Comparison of ENCODE assay signal across 13 cellular contexts in the genomic region with DNA sequence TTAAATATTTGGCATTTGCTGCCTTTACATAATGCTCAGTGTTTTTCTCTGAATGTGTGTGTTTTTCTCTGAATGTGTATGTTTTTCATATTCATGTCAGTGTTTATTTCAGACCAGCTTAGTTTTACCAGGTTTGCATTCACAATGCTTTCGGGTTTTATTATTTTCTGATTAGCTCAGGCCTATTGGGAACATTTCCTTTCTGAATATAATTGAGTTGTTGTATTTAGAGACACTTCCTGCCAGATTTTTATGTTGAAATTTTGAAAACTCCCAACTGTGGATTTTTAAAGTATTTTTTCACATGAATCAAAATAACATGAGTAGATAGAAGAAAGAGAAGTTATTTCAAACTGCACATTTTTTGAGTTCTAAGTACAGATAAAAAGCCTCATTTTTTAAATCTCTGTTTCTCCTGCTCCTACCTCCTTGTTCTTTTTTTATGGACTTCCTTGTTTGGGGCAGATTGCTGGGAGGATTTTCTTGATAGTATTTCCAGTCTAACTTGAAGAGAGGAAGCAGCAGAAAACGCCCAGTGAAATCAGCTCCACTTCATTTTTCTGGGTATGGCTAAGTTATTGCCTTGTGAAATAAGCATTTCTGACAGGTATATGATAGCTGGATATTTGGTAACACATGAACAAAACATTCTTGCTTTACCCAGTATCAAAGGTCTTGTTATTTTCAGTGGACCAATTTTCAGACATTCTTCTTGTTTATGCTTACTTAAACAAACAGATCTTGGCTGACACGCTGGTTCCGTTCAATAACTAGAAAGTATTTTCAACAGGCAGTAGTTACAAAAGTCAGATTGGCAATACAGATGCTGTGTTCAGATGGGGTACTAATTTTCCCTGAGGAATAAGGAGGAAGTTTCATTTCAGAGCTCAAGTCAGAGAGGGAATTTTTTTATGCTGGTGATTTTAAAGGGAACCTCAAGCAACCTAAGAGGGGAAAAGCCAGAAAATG.
DNase-seq lines count a peak whose midpoint lies in the region; ATAC-seq and TF ChIP-seq lines count a peak whose summit lies in the region.
"Had no signal": no experiment of that assay in that cellular context is flagged by ENCODE, and none has a peak within 500 bp of the region (broad histone marks: within the 10 kb centered on the region; RNA-seq: fewer than 3 reads in every experiment).

No MANE protein-coding gene starts in this region.

- no peak for TF ChIP-seq POLR2A in gastrocnemius medialis (IDR thresholded peaks at IDR 0.05)
- TF ChIP-seq POLR2A in Peyer's patch (IDR thresholded peaks at IDR 0.05), result no peak

- ATAC-seq in left ventricle myocardium superior (peak; percentile 72), gastrocnemius medialis (peak; percentile 26 to 39)

- no peak overlapping the region for H3K9ac ChIP-seq in smooth muscle cell (ENCODE audit: low read depth)

- in situ Hi-C loops in gastrocnemius medialis (cut with MboI; ENCODE audit: low sequenced_read_pairs in 4 of 4), result no loop called here

- TF ChIP-seq CTCF in choroid plexus epithelial cell (conservative IDR thresholded peaks at IDR 0.05; ENCODE audit: low read depth, low read length), result no peak
- no peak for TF ChIP-seq CTCF in gastrocnemius medialis (IDR thresholded peaks at IDR 0.05 in 4 of 5, conservative IDR thresholded peaks at IDR 0.05 in 1 of 5)
- TF ChIP-seq CTCF in smooth muscle cell (IDR thresholded peaks at IDR 0.05; ENCODE audit: borderline replicate concordance, insufficient read depth, poor library complexity, severe bottlenecking), result no peak
- no peak for TF ChIP-seq CTCF in Peyer's patch (IDR thresholded peaks at IDR 0.05)

- no peaks in the 10 kb centered on the region for H4K20me1 ChIP-seq in smooth muscle cell (ENCODE audit: low read depth)

- no peak overlapping the region for H2AFZ ChIP-seq in smooth muscle cell (ENCODE audit: low read depth)

- no peaks in the 10 kb centered on the region for H3K9me3 ChIP-seq in gastrocnemius medialis
- no peaks in the 10 kb centered on the region for H3K9me3 ChIP-seq in smooth muscle cell (replicated peaks; ENCODE audit: low read depth)
- no peaks in the 10 kb centered on the region for H3K9me3 ChIP-seq in Peyer's patch
- H3K9me3 ChIP-seq: SJSA1 had no signal

- H3K4me1 ChIP-seq in gastrocnemius medialis (peaks cover 0 to 6% of the 10 kb centered on the region in 2 donors), smooth muscle cell (ENCODE audit: low read depth) (no peaks in the 10 kb centered on the region), Peyer's patch (peaks cover 0 to 9% (median 0%) of the 10 kb centered on the region in 4 donors)
- H3K4me1 ChIP-seq: SJSA1 had no signal

- H3K27me3 ChIP-seq in gastrocnemius medialis (no peaks in the 10 kb centered on the region), smooth muscle cell (ENCODE audit: low read depth) (no peaks in the 10 kb centered on the region), Peyer's patch (no peaks in the 10 kb centered on the region)
- H3K27me3 ChIP-seq: SJSA1 had no signal

- H3K36me3 ChIP-seq in gastrocnemius medialis (peaks cover 0 to 24% of the 10 kb centered on the region in 2 donors), smooth muscle cell (ENCODE audit: low read depth) (no peaks in the 10 kb centered on the region), Peyer's patch (peaks cover 0 to 5% (median 0%) of the 10 kb centered on the region in 3 donors)

- intact Hi-C loops in left ventricle myocardium superior (cut with micrococcal nuclease), result no loop called here
- intact Hi-C loops in gastrocnemius medialis (cut with DNase I; ENCODE audit: low total_unique reads), result no loop called here

- H3K4me3 ChIP-seq in choroid plexus epithelial cell (ENCODE audit: low read depth, low read length) (no peak overlapping the region), gastrocnemius medialis (no peak overlapping the region), smooth muscle cell (no peak overlapping the region), Peyer's patch (no peak overlapping the region)
- H3K4me3 ChIP-seq: SJSA1 had no signal

- no peak overlapping the region for H3K4me2 ChIP-seq in smooth muscle cell

- H3K79me2 ChIP-seq in smooth muscle cell (ENCODE audit: low read depth), result no peaks in the 10 kb centered on the region

- WGBS in smooth muscle cell (ENCODE audit: low lambda C conversion rate), result 84% methylated on average over 4 of the region's 4 CpGs

- DNase-seq in HT-29 (ENCODE audit: low spot score), result peak; percentile 43
- DNase-seq in choroid plexus epithelial cell (ENCODE audit: low read depth), result peak; percentile 40
- no peak for DNase-seq in left ventricle myocardium superior
- DNase-seq in gastrocnemius medialis, result no peak
- no peak for DNase-seq in NCI-H226
- no peak for DNase-seq in smooth muscle cell (lab: John Stamatoyannopoulos, UW; ENCODE audit: unreplicated experiment)
- no peak for DNase-seq in activated T-cell treated with anti-CD3 and anti-CD28 coated beads, Interleukin-2, amount 50 U/mL, for 48 hours
- no peak for DNase-seq in Peyer's patch
- DNase-seq: CD4-positive, CD25-positive, alpha-beta regulatory T cell; midbrain; NCI-H1048; NCI-H69 had no signal

- no peaks in the 10 kb centered on the region for H3F3A ChIP-seq in smooth muscle cell (ENCODE audit: low read depth)

- H3K27ac ChIP-seq in gastrocnemius medialis, result peak overlapping the region; percentile 46 to 73 (median 54)
- H3K27ac ChIP-seq in smooth muscle cell (ENCODE audit: low read depth), result no peak overlapping the region
- peak overlapping the region in 2 of 4 donors; percentile 3 to 46 for H3K27ac ChIP-seq in Peyer's patch
- H3K27ac ChIP-seq: SJSA1 had no signal

Comparison
In these comparisons a context has a peak if more than half of its experiments do, and no peak if none do; other contexts are left out.
1. DNase-seq: peak in HT-29 (single experiment) and choroid plexus epithelial cell (single experiment); none in left ventricle myocardium superior (single experiment), gastrocnemius medialis (0 of 2), NCI-H226 (single experiment), smooth muscle cell (single experiment), activated T-cell treated with anti-CD3 and anti-CD28 coated beads, Interleukin-2, amount 50 U/mL, for 48 hours (0 of 2) and Peyer's patch (0 of 3).